In the genomic region with DNA sequence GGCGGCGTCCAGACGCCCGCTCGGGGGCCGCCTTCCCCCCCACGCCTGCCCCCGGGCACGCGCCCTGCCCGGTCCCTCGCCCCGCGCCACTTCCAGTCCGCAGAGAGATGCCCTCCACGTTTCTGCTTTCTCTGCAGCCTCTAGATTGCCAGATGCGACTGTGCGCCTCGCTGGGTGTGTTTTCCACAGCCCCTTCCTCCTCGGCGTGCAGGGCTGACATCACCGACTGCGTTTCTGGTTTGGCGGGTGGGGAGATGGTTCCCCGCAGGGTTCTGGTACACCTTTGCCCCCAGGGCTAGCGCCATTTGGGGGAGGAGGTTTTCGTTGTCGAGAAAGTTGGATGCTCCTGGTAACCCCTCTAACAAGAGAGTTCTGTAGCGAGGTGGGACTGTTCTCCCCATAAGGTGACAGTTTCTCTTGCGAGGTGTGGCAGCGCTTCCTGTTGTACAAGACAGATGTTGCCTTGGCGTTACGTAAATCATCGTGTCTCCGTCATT, we compare ENCODE assay signal across 8 cellular contexts. TPM values are rescaled to one million over a fixed set of nuclear protein-coding genes. Genes with fewer than 3 reads are reported as not detected.
DNase-seq lines count a peak whose midpoint lies in the region; ATAC-seq and TF ChIP-seq lines count a peak whose summit lies in the region.

No MANE protein-coding gene starts in this region.

- H3K27ac ChIP-seq in OCI-LY3 (ENCODE audit: low read length) (peak overlapping the region; percentile 71), upper lobe of right lung (peak overlapping the region; percentile 89)

- H3K27me3 ChIP-seq in OCI-LY3 (ENCODE audit: low read depth, low read length): 0 out of 2 replicates have a peak, but pooled peaks cover 3% of the 10 kb centered on the region
- H3K27me3 ChIP-seq in upper lobe of right lung: no peaks in the 10 kb centered on the region

- peak overlapping the region; percentile 87 for H3K4me3 Mint-ChIP-seq in osteocyte (ENCODE audit: unreplicated experiment)

- DNase-seq in NCI-H345 (lab: John Stamatoyannopoulos, UW) (peak; percentile 69), NCI-H345 treated with DMSO at 0.1 percent for 48 hours (lab: John Stamatoyannopoulos, UW; ENCODE audit: unreplicated experiment) (no peak), activated T-helper 1 cell treated with Interleukin-2 at 50 U/mL for 16 hours (ENCODE audit: low read depth) (peak; percentile 35), foreskin fibroblast (peak in 1 of 2 donors; percentile 51), osteocyte (ENCODE audit: extremely low spot score, unreplicated experiment) (no peak), upper lobe of right lung (peak; percentile 79)

- H2AFZ ChIP-seq in OCI-LY3 (ENCODE audit: low read depth, low read length): peak overlapping the region; percentile 29; the same call in 1 of the 2 replicates

- H3K4me1 ChIP-seq in OCI-LY3 (ENCODE audit: low read length) (peaks cover 19% of the 10 kb centered on the region), upper lobe of right lung (peaks cover 42% of the 10 kb centered on the region)

- H3K4me1 Mint-ChIP-seq in osteocyte (ENCODE audit: unreplicated experiment): peaks cover 29% of the 10 kb centered on the region

- peaks cover 43% of the 10 kb centered on the region for H3K79me2 ChIP-seq in OCI-LY3 (ENCODE audit: low read length)

- peak overlapping the region; percentile 83 for H3K9ac ChIP-seq in OCI-LY3 (ENCODE audit: low read length)

- peak overlapping the region; percentile 92 for H3K4me2 ChIP-seq in OCI-LY3 (ENCODE audit: low read length)

- H3K36me3 Mint-ChIP-seq in osteocyte (ENCODE audit: unreplicated experiment): peaks cover 29% of the 10 kb centered on the region

- no peaks in the 10 kb centered on the region for H3K9me3 ChIP-seq in OCI-LY3 (ENCODE audit: insufficient read depth, low read length)
- H3K9me3 ChIP-seq in upper lobe of right lung: no peaks in the 10 kb centered on the region

- no peaks in the 10 kb centered on the region for H3K27me3 Mint-ChIP-seq in osteocyte (ENCODE audit: unreplicated experiment)

- peak; percentile 18 for ATAC-seq in HG03045 (IDR thresholded peaks at IDR 0.05; ENCODE audit: unreplicated experiment)
- peak; percentile 1 for ATAC-seq in upper lobe of right lung

- H4K20me1 ChIP-seq in OCI-LY3 (ENCODE audit: insufficient read depth, low read length): peaks cover 28% of the 10 kb centered on the region

- TF ChIP-seq CTCF in OCI-LY3 (IDR thresholded peaks at IDR 0.05; ENCODE audit: low read depth, low read length): no peak
- TF ChIP-seq CTCF in foreskin fibroblast (IDR thresholded peaks at IDR 0.05; ENCODE audit: low read depth, low read length): no peak
- no peak for TF ChIP-seq CTCF in osteocyte (IDR thresholded peaks at IDR 0.05)
- no peak for TF ChIP-seq CTCF in upper lobe of right lung (IDR thresholded peaks at IDR 0.05)

- H3K4me3 ChIP-seq in OCI-LY3 (ENCODE audit: low read length) (peak overlapping the region; percentile 91), foreskin fibroblast (ENCODE audit: low read depth in 1 of 2, low read length in 2 of 2) (peak overlapping the region; percentile 75), upper lobe of right lung (peak overlapping the region; percentile 99)

- H3K27ac Mint-ChIP-seq in osteocyte (ENCODE audit: unreplicated experiment): peak overlapping the region; percentile 89

- intact Hi-C loops in upper lobe of right lung (cut with DNase I): no loop called here

- H3K36me3 ChIP-seq in OCI-LY3 (replicated peaks; ENCODE audit: low read depth, low read length): peaks cover 34% of the 10 kb centered on the region
- H3K36me3 ChIP-seq in upper lobe of right lung: peaks cover 36% of the 10 kb centered on the region

- H3K9me3 Mint-ChIP-seq in osteocyte (ENCODE audit: unreplicated experiment): no peaks in the 10 kb centered on the region

RNA-seq across cellular contexts. Expression of a gene that starts 1.5 kb away (rescaled TPM):
- total RNA-seq in osteocyte (184 and 199 TPM in 2 replicates), upper lobe of right lung (477 TPM)

Comparison
In these comparisons a context has a peak if more than half of its experiments do, and no peak if none do; other contexts are left out.
1. DNase-seq: peak in NCI-H345 (single experiment), activated T-helper 1 cell treated with Interleukin-2 at 50 U/mL for 16 hours (single experiment) and upper lobe of right lung (single experiment); none in NCI-H345 treated with DMSO at 0.1 percent for 48 hours (single experiment) and osteocyte (single experiment).
2. Peak in every context shown above with its lines, with median percentiles within 50 percentile points of each other: H3K4me3 ChIP-seq.